15 cellular contexts compared by ENCODE assay signal in genomic region chr1:9376886-9377333, GRCh38.
A peak's percentile ranks its signal among the peaks of the same experiment; 100 is the strongest.
DNase-seq lines count a peak whose midpoint lies in the region; ATAC-seq and TF ChIP-seq lines count a peak whose summit lies in the region.
"Had no signal": no experiment of that assay in that cellular context is flagged by ENCODE, and none has a peak within 500 bp of the region (broad histone marks: within the 10 kb centered on the region; RNA-seq: fewer than 3 reads in every experiment).

No MANE protein-coding gene starts in this region.

- H3K18ac ChIP-seq in neuronal stem cell (ENCODE audit: low read length) = no peak overlapping the region

- ATAC-seq in heart left ventricle = peak; percentile 51 to 79 (median 74)
- peak; percentile 71 for ATAC-seq in upper lobe of right lung
- no peak for ATAC-seq in GM19397 (IDR thresholded peaks at IDR 0.05; ENCODE audit: unreplicated experiment)
- ATAC-seq: GM23338 had no signal

- H3K36me3 ChIP-seq in heart left ventricle (no peaks in the 10 kb centered on the region), neuronal stem cell (replicated peaks in 1 of 2; ENCODE audit: control insufficient read depth in 2 of 2, insufficient read depth in 2 of 2, low read length in 2 of 2) (no peaks in the 10 kb centered on the region), upper lobe of right lung (no peaks in the 10 kb centered on the region)
- H3K36me3 ChIP-seq: MG63, SJCRH30 had no signal

- H3K27me3 ChIP-seq in heart left ventricle (no peaks in the 10 kb centered on the region), neuronal stem cell (ENCODE audit: control insufficient read depth in 3 of 3, insufficient read depth in 3 of 3, low read depth in 1 of 3, low read length in 3 of 3) (peaks cover 0 to 32% (median 0%) of the 10 kb centered on the region in 3 experiments), upper lobe of right lung (no peaks in the 10 kb centered on the region)
- H3K27me3 ChIP-seq: MG63 had no signal

- H2BK12ac ChIP-seq in neuronal stem cell (ENCODE audit: low read length) = peak overlapping the region; percentile 53

- H2AFZ ChIP-seq in neuronal stem cell (ENCODE audit: low read length) = no peak overlapping the region
- H2AFZ ChIP-seq: GM23338 had no signal

- peak overlapping the region; percentile 76 for H3K23ac ChIP-seq in neuronal stem cell (ENCODE audit: low read depth, low read length, poor library complexity)

- H3K27ac ChIP-seq in heart left ventricle (peak overlapping the region in 11 of 12 donors; percentile 47 to 84 (median 66)), neuronal stem cell (replicated peaks; ENCODE audit: low read length) (no peak overlapping the region), upper lobe of right lung (peak overlapping the region; percentile 84)
- H3K27ac ChIP-seq: SJCRH30 had no signal

- H4K8ac ChIP-seq in neuronal stem cell (ENCODE audit: low read depth, low read length) = no peak overlapping the region

- 38 to 59% (median 53%) methylated on average over 11 to 17 of the region's 17 CpGs for WGBS in heart left ventricle, 4 donors
- WGBS in neuronal stem cell (ENCODE audit: extremely low coverage in 2 of 2, insufficient read length in 2 of 2, insufficient replicate concordance in 1 of 2), 2 donors = no CpG with 5 or more reads among the region's 17 CpGs

- no peak overlapping the region for H3K4ac ChIP-seq in neuronal stem cell (ENCODE audit: low read length)

- no peak overlapping the region for H3K9ac ChIP-seq in neuronal stem cell (ENCODE audit: low read depth, low read length, poor library complexity)

- no peak overlapping the region for H2AK5ac ChIP-seq in neuronal stem cell (ENCODE audit: low read depth, low read length)

- intact Hi-C loops in heart left ventricle (cut with DNase I) = loop anchor here in 2 of 10 donors (5.0 to 10.0 kb wide), 3 partner anchors 70 to 85 kb away; partner anchors contain the start of gene SPSB1 (in 1 of the 2)
- intact Hi-C loops in upper lobe of right lung (cut with DNase I) = no loop called here

- no peak overlapping the region for H4K91ac ChIP-seq in neuronal stem cell (ENCODE audit: low read depth, low read length, poor library complexity)

- no peak overlapping the region for H3K14ac ChIP-seq in neuronal stem cell (ENCODE audit: low read length)

- H3K9me3 ChIP-seq in heart left ventricle (no peaks in the 10 kb centered on the region), neuronal stem cell (replicated peaks in 1 of 2; ENCODE audit: control insufficient read depth in 2 of 2, insufficient read depth in 1 of 2, low read depth in 1 of 2, low read length in 2 of 2) (no peaks in the 10 kb centered on the region), upper lobe of right lung (no peaks in the 10 kb centered on the region)
- H3K9me3 ChIP-seq: MG63, SJCRH30 had no signal

- no peak for TF ChIP-seq POLR2A in heart left ventricle (IDR thresholded peaks at IDR 0.05)

- H3K79me1 ChIP-seq in neuronal stem cell (ENCODE audit: low read depth, low read length) = no peaks in the 10 kb centered on the region

- no peak overlapping the region for H3K4me2 ChIP-seq in neuronal stem cell (ENCODE audit: insufficient read depth, low read length, poor library complexity, severe bottlenecking)
- H3K4me2 ChIP-seq: GM23338 had no signal

- TF ChIP-seq CTCF in heart left ventricle (IDR thresholded peaks at IDR 0.05) (no peak), upper lobe of right lung (IDR thresholded peaks at IDR 0.05) (no peak)

- peaks cover 0 to 44% (median 19%) of the 10 kb centered on the region in 12 donors for H3K4me1 ChIP-seq in heart left ventricle
- H3K4me1 ChIP-seq in neuronal stem cell (ENCODE audit: control insufficient read depth in 2 of 2, insufficient read depth in 1 of 2, low read depth in 1 of 2, low read length in 2 of 2) = peaks cover 0 to 6% of the 10 kb centered on the region in 2 donors
- H3K4me1 ChIP-seq in upper lobe of right lung = peaks cover 34% of the 10 kb centered on the region
- H3K4me1 ChIP-seq: SJCRH30 had no signal

- H2BK15ac ChIP-seq in neuronal stem cell (ENCODE audit: low read length) = no peak overlapping the region

- DNase-seq in amniotic epithelial cell (ENCODE audit: low read depth) = peak; percentile 85
- DNase-seq in heart left ventricle = peak in 2 of 5 donors; percentile 57 to 77
- no peak for DNase-seq in neuronal stem cell (ENCODE audit: low spot score)
- no peak for DNase-seq in upper lobe of right lung
- DNase-seq in activated T-cell treated with anti-CD3 and anti-CD28 coated beads, Interleukin-2, amount 50 U/mL, for 1 hour = no peak
- no peak for DNase-seq in GM03348 (ENCODE audit: low spot score)
- no peak for DNase-seq in NCI-H526 (lab: John Stamatoyannopoulos, UW)
- DNase-seq: activated naive CD4-positive, alpha-beta T cell; effector memory CD4-positive, alpha-beta T cell; immature natural killer cell; MG63; NCI-H446 treated with DMSO at 0.1 percent for 48 hours; SJCRH30 had no signal

- no peak overlapping the region for H3K4me3 ChIP-seq in heart left ventricle
- no peak overlapping the region for H3K4me3 ChIP-seq in neuronal stem cell (ENCODE audit: low read length in 2 of 2)
- no peak overlapping the region for H3K4me3 ChIP-seq in upper lobe of right lung
- H3K4me3 ChIP-seq: GM23338, MG63, SJCRH30 had no signal

- H2BK5ac ChIP-seq in neuronal stem cell (ENCODE audit: low read length) = no peak overlapping the region

- H2BK120ac ChIP-seq in neuronal stem cell (ENCODE audit: low read depth, low read length) = no peak overlapping the region
